18 cellular contexts compared by ENCODE assay signal in the genomic region with DNA sequence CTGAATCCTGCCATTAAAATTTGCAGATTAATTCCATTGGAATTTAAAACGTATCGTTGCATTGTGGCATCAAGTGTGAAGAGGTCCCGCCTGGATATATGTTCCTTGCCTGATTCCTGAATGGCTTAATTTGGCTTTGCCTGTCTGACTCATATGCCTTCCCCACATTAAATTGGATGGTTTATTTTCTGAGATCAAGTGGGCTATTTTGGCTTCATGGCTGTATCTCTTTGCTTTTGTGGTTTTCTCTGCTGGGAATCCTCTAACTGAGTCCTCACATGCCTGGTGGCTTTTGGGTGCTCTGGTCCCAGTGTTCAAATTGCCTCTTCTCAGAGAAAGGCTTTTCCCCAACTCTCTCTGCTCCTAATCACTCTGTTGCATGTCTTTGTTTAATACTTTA.
A peak's percentile ranks its signal among the peaks of the same experiment; 100 is the strongest.
DNase-seq lines count a peak whose midpoint lies in the region; ATAC-seq, FAIRE-seq and TF ChIP-seq lines count a peak whose summit lies in the region.
"Had no signal": no experiment of that assay in that cellular context is flagged by ENCODE, and none has a peak within 500 bp of the region (broad histone marks: within the 10 kb centered on the region; RNA-seq: fewer than 3 reads in every experiment).

No MANE protein-coding gene starts in this region.

- peak overlapping the region; percentile 28 for H4K91ac ChIP-seq in trophoblast cell (ENCODE audit: low read depth, low read length)

- no peak overlapping the region for H3K27ac ChIP-seq in astrocyte (ENCODE audit: low read depth, low read length)
- no peak overlapping the region for H3K27ac ChIP-seq in trophoblast cell (ENCODE audit: low read depth, low read length)
- H3K27ac ChIP-seq: C4-2B, KMS-11, SK-N-MC had no signal

- DNase-seq in NCI-H1417 (lab: John Stamatoyannopoulos, UW) (peak; percentile 35 to 63 (median 45)), NCI-H1417 treated with DMSO at 0.1 percent for 48 hours (lab: John Stamatoyannopoulos, UW) (no peak), NCI-H187 treated with DMSO at 0.1 percent for 48 hours (lab: John Stamatoyannopoulos, UW) (peak; percentile 14), astrocyte (ENCODE audit: low read depth) (peak; percentile 62), trophoblast cell (no peak), progenitor cell of endocrine pancreas (ENCODE audit: low spot score, unreplicated experiment) (no peak)
- DNase-seq: 8988T, GDM1, NCI-H2171, PC-3, T-helper 1 cell had no signal

- WGBS in trophoblast cell (ENCODE audit: extremely low coverage, insufficient coverage, insufficient read length), result no CpG with 5 or more reads among the region's 3 CpGs

- H3K4me3 Mint-ChIP-seq in astrocyte (ENCODE audit: unreplicated experiment) (no peak overlapping the region), progenitor cell of endocrine pancreas (ENCODE audit: low read depth) (no peak overlapping the region)

- H2AK5ac ChIP-seq in trophoblast cell (ENCODE audit: low read length), result no peak overlapping the region

- H3K23ac ChIP-seq in trophoblast cell (ENCODE audit: low read length), result no peak overlapping the region

- H4K20me1 ChIP-seq in astrocyte (ENCODE audit: insufficient read depth, low read length), result no peaks in the 10 kb centered on the region

- H3K79me1 ChIP-seq in trophoblast cell (ENCODE audit: low read length), result no peaks in the 10 kb centered on the region

- H4K8ac ChIP-seq in trophoblast cell (ENCODE audit: low read depth, low read length), result no peak overlapping the region

- H3K9me3 ChIP-seq in astrocyte (ENCODE audit: insufficient read depth, low read depth, low read length), result no peaks in the 10 kb centered on the region
- H3K9me3 ChIP-seq in trophoblast cell (ENCODE audit: insufficient read depth, low read depth, low read length), result no peaks in the 10 kb centered on the region

- no peak for FAIRE-seq in astrocyte (lab: Jason Lieb, UNC)
- FAIRE-seq: GM12892, H54 had no signal

- H3K4me1 ChIP-seq in astrocyte (ENCODE audit: insufficient read depth, low read length), result peaks cover 5% of the 10 kb centered on the region
- H3K4me1 ChIP-seq in trophoblast cell (ENCODE audit: control insufficient read depth in 1 of 2, insufficient read depth in 2 of 2, low read length in 2 of 2), result peaks cover 4 to 6% of the 10 kb centered on the region in 2 experiments

- no peak overlapping the region for H3K4ac ChIP-seq in trophoblast cell (ENCODE audit: low read depth, low read length)

- H3K14ac ChIP-seq in trophoblast cell (ENCODE audit: low read length), result no peak overlapping the region

- H3K36me3 ChIP-seq in astrocyte (ENCODE audit: insufficient read depth, low read length), result no peaks in the 10 kb centered on the region
- no peaks in the 10 kb centered on the region for H3K36me3 ChIP-seq in trophoblast cell (ENCODE audit: control insufficient read depth in 1 of 2, insufficient read depth in 2 of 2, low read length in 2 of 2)

- H2AFZ ChIP-seq in astrocyte (ENCODE audit: low read depth, low read length) (no peak overlapping the region), trophoblast cell (ENCODE audit: insufficient read depth, low read length, poor library complexity) (no peak overlapping the region)

- H3K4me2 ChIP-seq in astrocyte (ENCODE audit: low read length) (no peak overlapping the region), trophoblast cell (ENCODE audit: low read length) (no peak overlapping the region)
- H3K4me2 ChIP-seq: KMS-11 had no signal

- H3K27ac Mint-ChIP-seq in astrocyte (ENCODE audit: unreplicated experiment), result no peak overlapping the region
- H3K27ac Mint-ChIP-seq in progenitor cell of endocrine pancreas, result no peak overlapping the region

- H3K18ac ChIP-seq in trophoblast cell (ENCODE audit: low read length), result no peak overlapping the region

- H3K79me2 ChIP-seq in astrocyte (ENCODE audit: insufficient read depth, low read length), result no peaks in the 10 kb centered on the region
- H3K79me2 ChIP-seq in trophoblast cell (ENCODE audit: control insufficient read depth, insufficient read depth, low read length, poor library complexity), result no peaks in the 10 kb centered on the region

- H3K4me3 ChIP-seq in astrocyte (ENCODE audit: insufficient read depth, low read depth, low read length) (no peak overlapping the region), trophoblast cell (ENCODE audit: low read depth, low read length) (no peak overlapping the region)
- H3K4me3 ChIP-seq: SK-N-MC had no signal

- H3K36me3 Mint-ChIP-seq in astrocyte (ENCODE audit: low read depth, unreplicated experiment) (no peaks in the 10 kb centered on the region), progenitor cell of endocrine pancreas (ENCODE audit: insufficient read depth) (no peaks in the 10 kb centered on the region)

- H3K4me1 Mint-ChIP-seq in astrocyte (ENCODE audit: low read depth, unreplicated experiment), result no peaks in the 10 kb centered on the region
- H3K4me1 Mint-ChIP-seq in progenitor cell of endocrine pancreas (ENCODE audit: low read depth), result peaks cover 22% of the 10 kb centered on the region

- peaks cover 18% of the 10 kb centered on the region for H3K27me3 Mint-ChIP-seq in astrocyte (ENCODE audit: low read depth, unreplicated experiment)
- peaks cover 11% of the 10 kb centered on the region for H3K27me3 Mint-ChIP-seq in progenitor cell of endocrine pancreas

- ATAC-seq in GM19023 (IDR thresholded peaks at IDR 0.05; ENCODE audit: unreplicated experiment), result no peak
- ATAC-seq in GM18517 (IDR thresholded peaks at IDR 0.05; ENCODE audit: unreplicated experiment), result no peak
- ATAC-seq: PC-3 had no signal

- peaks cover 3% of the 10 kb centered on the region for H3K9me3 Mint-ChIP-seq in astrocyte (ENCODE audit: unreplicated experiment)
- no peaks in the 10 kb centered on the region for H3K9me3 Mint-ChIP-seq in progenitor cell of endocrine pancreas (ENCODE audit: low read depth)

- no peak overlapping the region for H2BK12ac ChIP-seq in trophoblast cell (ENCODE audit: low read length)

- H2BK120ac ChIP-seq in trophoblast cell (ENCODE audit: insufficient read depth, low read length, poor library complexity), result no peak overlapping the region

- H3K27me3 ChIP-seq in astrocyte (ENCODE audit: insufficient read depth, low read length) (peaks cover 2% of the 10 kb centered on the region), trophoblast cell (ENCODE audit: insufficient read depth, low read length) (no peaks in the 10 kb centered on the region)

- H4K12ac ChIP-seq in trophoblast cell (ENCODE audit: low read depth, low read length), result no peak overlapping the region

- TF ChIP-seq CTCF in astrocyte (IDR thresholded peaks at IDR 0.05; ENCODE audit: insufficient read depth, low read depth, low read length) (no peak), progenitor cell of endocrine pancreas (IDR thresholded peaks at IDR 0.05; ENCODE audit: unreplicated experiment) (no peak)

- no peak overlapping the region for H2BK5ac ChIP-seq in trophoblast cell (ENCODE audit: low read depth, low read length, poor library complexity)

- no peak overlapping the region for H3K9ac ChIP-seq in astrocyte (ENCODE audit: low read length)
- H3K9ac ChIP-seq in trophoblast cell (ENCODE audit: low read length), result no peak overlapping the region
- H3K9ac ChIP-seq: KMS-11 had no signal

Comparison
In these comparisons a context has a peak if more than half of its experiments do, and no peak if none do; other contexts are left out.
1. DNase-seq: peak in NCI-H1417 (3 of 3), NCI-H187 treated with DMSO at 0.1 percent for 48 hours (single experiment) and astrocyte (single experiment); none in NCI-H1417 treated with DMSO at 0.1 percent for 48 hours (single experiment), trophoblast cell (0 of 2) and progenitor cell of endocrine pancreas (single experiment).